ENCODE assay signal across 2 cellular contexts in the genomic region with DNA sequence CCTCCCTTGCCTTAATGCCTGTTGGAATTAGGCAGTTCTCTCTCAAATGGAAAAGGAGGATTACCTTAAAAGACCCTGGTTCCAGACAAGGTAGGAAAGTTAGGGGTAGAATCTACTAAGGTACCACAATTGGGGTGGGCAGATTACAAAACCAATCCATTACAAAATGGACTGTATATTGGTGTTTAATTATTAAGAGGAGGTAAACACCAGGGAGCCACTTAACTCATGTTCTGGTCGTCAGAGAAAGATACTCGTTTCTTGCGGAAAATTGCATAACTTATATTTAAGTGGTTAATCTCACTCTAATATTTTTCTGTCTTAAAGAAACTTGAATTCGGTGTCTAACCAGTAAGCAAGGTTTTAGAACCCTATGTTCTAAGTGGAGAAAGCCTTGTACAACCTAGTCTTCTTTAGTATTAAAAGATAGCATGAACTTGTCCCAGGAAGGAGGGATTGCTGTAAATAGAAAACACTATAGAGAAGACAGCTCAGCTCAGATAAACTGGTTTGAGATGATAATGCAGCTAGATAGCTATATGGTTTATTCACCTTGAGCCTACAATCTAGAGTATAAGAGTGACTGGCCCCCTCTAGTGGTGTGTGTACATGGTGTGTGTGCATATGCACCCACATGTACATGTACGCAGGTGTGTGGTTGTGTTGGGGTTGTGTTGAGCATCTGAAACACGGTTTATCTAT.
TF ChIP-seq lines count a peak whose summit lies in the region.

No MANE protein-coding gene starts in this region.

TF ChIP-seq in IMR-90, 13 proteins besides CTCF, POLR2A, EP300 and RAD21:
- no peak for TF ChIP-seq CEBPB (IDR thresholded peaks at IDR 0.05; ENCODE audit: low read depth, low read length)
- TF ChIP-seq SMC3 (IDR thresholded peaks at IDR 0.05; ENCODE audit: low read depth, low read length): peak; percentile 15; the same call in 1 of the 2 replicates
TF ChIP-seq in IMR-90: peak in this region for 1.

TF ChIP-seq in SK-N-SH, 30 proteins besides CTCF, POLR2A, EP300 and RAD21:
- TF ChIP-seq MEF2A (IDR thresholded peaks at IDR 0.05; ENCODE audit: borderline replicate concordance, low read depth) (no peak), POLR2AphosphoS5 (IDR thresholded peaks at IDR 0.05; ENCODE audit: low read depth, low read length) (no peak), SMC3 (IDR thresholded peaks at IDR 0.05; ENCODE audit: low read depth, low read length) (peak; percentile 27; the same call in 1 of the 2 replicates)
TF ChIP-seq in SK-N-SH: peak in this region for 1.
